ENCODE assay signal across 25 cellular contexts in genomic region chr16:70160388-70160787, GRCh38. TPM values are rescaled to one million over a fixed set of nuclear protein-coding genes. Genes with fewer than 3 reads are reported as not detected.
DNase-seq lines count a peak whose midpoint lies in the region; TF ChIP-seq lines count a peak whose summit lies in the region.
"Had no signal": no experiment of that assay in that cellular context is flagged by ENCODE, and none has a peak within 500 bp of the region (broad histone marks: within the 10 kb centered on the region; RNA-seq: fewer than 3 reads in every experiment).

No MANE protein-coding gene starts in this region.

- H3K27ac Mint-ChIP-seq in CD14-positive monocyte = no peak overlapping the region
- H3K27ac Mint-ChIP-seq: B cell; CD4-positive, CD25-positive, alpha-beta regulatory T cell; GM23338 had no signal

- peaks cover 2% of the 10 kb centered on the region for H3K4me1 ChIP-seq in prostate gland (replicated peaks)

- DNase-seq in activated CD8-positive, alpha-beta memory T cell treated with anti-CD3 and anti-CD28 coated beads for 24 hours = peak; percentile 56
- DNase-seq in activated CD8-positive, alpha-beta memory T cell treated with anti-CD3 and anti-CD28 coated beads, Interleukin-2, amount 50 U/mL, for 4 hours = no peak
- DNase-seq in CD14-positive monocyte (ENCODE audit: low spot score) (peak; percentile 23), caudate nucleus (lab: John Stamatoyannopoulos, UW) (no peak), prostate gland (ENCODE audit: low spot score) (peak; percentile 3), NCI-H1048 (lab: John Stamatoyannopoulos, UW) (no peak), DMS153 (lab: John Stamatoyannopoulos, UW) (no peak), OCI-M2 (lab: John Stamatoyannopoulos, UW; ENCODE audit: unreplicated experiment) (no peak)
- DNase-seq: 8988T; CD4-positive, CD25-positive, alpha-beta regulatory T cell; COR-L47; DMS 273 treated with DMSO at 0.1 percent for 48 hours; HCEC 1CT; NCI-H1105 treated with DMSO at 0.1 percent for 48 hours; NCI-H187; NCI-H2107; NCI-H524; NCI-H82; OCI-M1; SHP77 treated with DMSO at 0.1 percent for 48 hours had no signal

- H3K27me3 ChIP-seq in prostate gland (replicated peaks; ENCODE audit: insufficient read depth) = no peaks in the 10 kb centered on the region

- no peak overlapping the region for H3K4me3 Mint-ChIP-seq in CD14-positive monocyte
- H3K4me3 Mint-ChIP-seq: B cell; CD4-positive, CD25-positive, alpha-beta regulatory T cell; GM23338 had no signal

- H3K27me3 Mint-ChIP-seq in CD14-positive monocyte (ENCODE audit: low read depth in 3 of 3) = peaks cover 2 to 4% (median 3%) of the 10 kb centered on the region in 3 donors
- H3K27me3 Mint-ChIP-seq: B cell; CD4-positive, CD25-positive, alpha-beta regulatory T cell had no signal

- H3K36me3 Mint-ChIP-seq in CD14-positive monocyte = peaks cover under 1 to 21% of the 10 kb centered on the region in 2 donors

- no peak for TF ChIP-seq POLR2A in prostate gland (IDR thresholded peaks at IDR 0.05)

- peak overlapping the region; percentile 79 for H3K27ac ChIP-seq in caudate nucleus (ENCODE audit: low read depth, low read length)
- no peak overlapping the region for H3K27ac ChIP-seq in prostate gland
- H3K27ac ChIP-seq: HL-60 had no signal

- peaks cover 6 to 39% of the 10 kb centered on the region in 2 donors for H3K36me3 ChIP-seq in prostate gland

- H3K4me3 ChIP-seq in prostate gland = no peak overlapping the region
- H3K4me3 ChIP-seq: GM23338 had no signal

- intact Hi-C loops in CD14-positive monocyte (cut with micrococcal nuclease) (loop anchor here in 1 of 2 donors (10.0 kb wide), 1 partner anchor 494 kb away; no protein-coding TSS in a partner anchor), prostate gland (cut with DNase I) (no loop called here)

- no peaks in the 10 kb centered on the region for H3K9me3 ChIP-seq in prostate gland

- H3K4me1 Mint-ChIP-seq in CD14-positive monocyte = peaks cover 4% of the 10 kb centered on the region

- TF ChIP-seq CTCF in CD14-positive monocyte (IDR thresholded peaks at IDR 0.05) (no peak), prostate gland (IDR thresholded peaks at IDR 0.05) (no peak)

- WGBS in prostate gland = 88% methylated on average over 6 of the region's 6 CpGs

- H3K9me3 Mint-ChIP-seq in CD14-positive monocyte = peaks cover 0 to 2% (median 0%) of the 10 kb centered on the region in 7 donors
- H3K9me3 Mint-ChIP-seq: CD4-positive, CD25-positive, alpha-beta regulatory T cell; GM23338 had no signal

RNA-seq across cellular contexts. Expression of gene CLEC18C, which starts 13.2 kb away (rescaled TPM):
- polyA plus RNA-seq in CD14-positive monocyte = not detected
- 1 to 10 TPM in 1 of 2 donors, under 1 TPM in 1; 0.41 to 2.8 TPM for total RNA-seq in prostate gland
- total RNA-seq: GM23338, RPMI7951 had no signal
- polyA plus RNA-seq: AG04450 had no signal

RNA-seq across cellular contexts. Expression of gene PDPR, which starts 46.3 kb away (rescaled TPM):
- polyA plus RNA-seq in CD14-positive monocyte = 1 to 10 TPM; 5.1 to 5.7 TPM
- total RNA-seq in prostate gland = 10 to 100 TPM; 17.2 to 50.4 TPM

Comparison
In these comparisons a context has a peak if more than half of its experiments do, and no peak if none do; other contexts are left out.
1. DNase-seq: peak in activated CD8-positive, alpha-beta memory T cell treated with anti-CD3 and anti-CD28 coated beads for 24 hours (single experiment), CD14-positive monocyte (single experiment) and prostate gland (single experiment); none in activated CD8-positive, alpha-beta memory T cell treated with anti-CD3 and anti-CD28 coated beads, Interleukin-2, amount 50 U/mL, for 4 hours (single experiment), caudate nucleus (0 of 61), NCI-H1048 (single experiment), DMS153 (single experiment) and OCI-M2 (single experiment).